In genomic region chr1:19313636-19313959, GRCh38 we compare ENCODE assay signal across 1 cellular context.
TF ChIP-seq lines count a peak whose summit lies in the region.

No MANE protein-coding gene starts in this region.

TF ChIP-seq in K562, 482 proteins besides CTCF, POLR2A, EP300 and RAD21 (continued from another document):
- TF ChIP-seq PRPF4 (IDR thresholded peaks at IDR 0.05; ENCODE audit: insufficient read depth, low read depth, low read length, poor library complexity, severe bottlenecking) (no peak), TCF7 (IDR thresholded peaks at IDR 0.05; ENCODE audit: borderline replicate concordance) (no peak), BCOR (IDR thresholded peaks at IDR 0.05) (no peak), ZNF384 (IDR thresholded peaks at IDR 0.05; ENCODE audit: low read depth, low read length) (no peak), ZNF224 (CRISPR knock-in tag; IDR thresholded peaks at IDR 0.05) (no peak), POLR2B (IDR thresholded peaks at IDR 0.05; ENCODE audit: low read depth, partially characterized antibody) (no peak), PKNOX1 (IDR thresholded peaks at IDR 0.05) (no peak), THRAP3 (IDR thresholded peaks at IDR 0.05; ENCODE audit: borderline replicate concordance) (no peak), PTBP1 (IDR thresholded peaks at IDR 0.05; ENCODE audit: low read depth, low read length) (no peak), ZBTB11 (CRISPR knock-in tag; IDR thresholded peaks at IDR 0.05) (0 out of 6 replicates have a peak, but pooled peaks of 1 of the 3 experiments have one; percentile 11), ZKSCAN1 (IDR thresholded peaks at IDR 0.05; ENCODE audit: low read depth, low read length) (no peak), TFAP4 (CRISPR knock-in tag; IDR thresholded peaks at IDR 0.05; ENCODE audit: borderline replicate concordance) (no peak), HDAC8 (tag; IDR thresholded peaks at IDR 0.05) (no peak), BRF1 (IDR thresholded peaks at IDR 0.05; ENCODE audit: borderline replicate concordance, extremely low read depth, insufficient read length) (no peak), SMARCA5 (IDR thresholded peaks at IDR 0.05) (no peak), TCF3 (CRISPR knock-in tag; IDR thresholded peaks at IDR 0.05) (peak; percentile 54; the same call in 1 of the 2 replicates), NFIX (CRISPR knock-in tag; IDR thresholded peaks at IDR 0.05; ENCODE audit: low read depth) (no peak), RBM25 (IDR thresholded peaks at IDR 0.05; ENCODE audit: low read depth, low read length, severe bottlenecking) (no peak), CAMTA2 (CRISPR knock-in tag; conservative IDR thresholded peaks at IDR 0.05) (no peak), ETV6 (IDR thresholded peaks at IDR 0.05; ENCODE audit: borderline replicate concordance in 1 of 2, low read depth in 2 of 2, low read length in 1 of 2) (no peak), ETV6 (CRISPR knock-in tag; IDR thresholded peaks at IDR 0.05; ENCODE audit: borderline replicate concordance) (no peak), HOXB6 (CRISPR knock-in tag; IDR thresholded peaks at IDR 0.05; ENCODE audit: borderline replicate concordance) (no peak), HLTF (IDR thresholded peaks at IDR 0.05) (no peak), ZNF436 (CRISPR knock-in tag; IDR thresholded peaks at IDR 0.05) (no peak), LCOR (CRISPR knock-in tag; IDR thresholded peaks at IDR 0.05) (no peak), ZNF274 (IDR thresholded peaks at IDR 0.05; ENCODE audit: borderline replicate concordance, low read depth, low read length) (no peak), PTRF (tag; IDR thresholded peaks at IDR 0.05) (no peak), ZNF766 (CRISPR knock-in tag; conservative IDR thresholded peaks at IDR 0.05) (no peak), RBM34 (IDR thresholded peaks at IDR 0.05; ENCODE audit: borderline replicate concordance, insufficient read depth, low read length) (no peak), CTBP1 (IDR thresholded peaks at IDR 0.05; ENCODE audit: borderline replicate concordance) (peak; percentile 95), CHD2 (IDR thresholded peaks at IDR 0.05; ENCODE audit: low read depth, low read length) (no peak), RAD51 (IDR thresholded peaks at IDR 0.05; ENCODE audit: borderline replicate concordance, low read depth) (peak; percentile 81), ZNF445 (CRISPR knock-in tag; IDR thresholded peaks at IDR 0.05; ENCODE audit: low read depth) (no peak), NR4A1 (CRISPR knock-in tag; IDR thresholded peaks at IDR 0.05) (no peak), NR4A1 (tag; IDR thresholded peaks at IDR 0.05) (no peak), POLR2G (IDR thresholded peaks at IDR 0.05; ENCODE audit: low read depth, low read length) (no peak), EZH2 (IDR thresholded peaks at IDR 0.05; ENCODE audit: borderline replicate concordance, low read depth, low read length) (no peak), CBX8 (IDR thresholded peaks at IDR 0.05; ENCODE audit: borderline replicate concordance, extremely low read depth, low read depth, low read length, poor library complexity, severe bottlenecking) (no peak), JUN (IDR thresholded peaks at IDR 0.05; ENCODE audit: borderline replicate concordance, low read depth, low read length) (peak; percentile 23; the same call in 1 of the 2 replicates), JUN (CRISPR knock-in tag; IDR thresholded peaks at IDR 0.05; ENCODE audit: borderline replicate concordance) (no peak), ASH1L (IDR thresholded peaks at IDR 0.05; ENCODE audit: borderline replicate concordance, low read depth, partially characterized antibody) (no peak)
